In the genomic region with DNA sequence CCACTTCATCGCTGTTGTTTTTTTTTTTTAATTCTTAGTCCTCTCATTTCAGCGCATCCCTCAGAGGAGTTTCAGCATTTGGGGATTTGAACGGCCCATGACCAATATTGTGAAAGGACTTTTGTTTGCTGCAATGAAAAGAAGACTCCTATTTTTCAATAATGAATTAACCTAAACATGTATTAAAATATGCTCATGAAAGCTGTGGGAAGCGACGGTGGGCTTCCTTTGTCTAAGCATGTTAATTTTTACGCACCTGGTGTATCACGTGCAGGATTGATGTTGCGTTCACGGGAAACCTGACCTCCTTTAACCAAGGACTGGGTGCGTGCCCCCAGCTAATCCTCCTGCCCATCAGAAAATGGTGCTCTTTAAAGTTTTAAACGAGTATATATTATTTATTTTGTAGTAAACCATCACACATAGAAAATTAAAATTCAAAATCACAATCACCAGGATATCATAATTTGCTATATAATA, we compare ENCODE assay signal across 9 cellular contexts. TPM values are rescaled to one million over a fixed set of nuclear protein-coding genes. Genes with fewer than 3 reads are reported as not detected.
DNase-seq lines count a peak whose midpoint lies in the region; ATAC-seq and TF ChIP-seq lines count a peak whose summit lies in the region.
"Had no signal": no experiment of that assay in that cellular context is flagged by ENCODE, and none has a peak within 500 bp of the region (broad histone marks: within the 10 kb centered on the region; RNA-seq: fewer than 3 reads in every experiment).

No MANE protein-coding gene starts in this region.

- no peaks in the 10 kb centered on the region for H4K20me1 ChIP-seq in hepatocyte (ENCODE audit: insufficient read depth, poor library complexity, severe bottlenecking)

- no peaks in the 10 kb centered on the region for H3K9me3 Mint-ChIP-seq in stimulated activated naive CD8-positive, alpha-beta T cell treated with anti-CD3 and anti-CD28 coated beads, Interleukin-15, amount 100 ng/mL, for 72 hours

- no peaks in the 10 kb centered on the region for H3K36me3 ChIP-seq in SJCRH30
- H3K36me3 ChIP-seq in hepatocyte (replicated peaks; ENCODE audit: insufficient read depth, low read depth) = no peaks in the 10 kb centered on the region

- peaks cover 8% of the 10 kb centered on the region for H3K4me1 Mint-ChIP-seq in stimulated activated naive CD8-positive, alpha-beta T cell treated with anti-CD3 and anti-CD28 coated beads, Interleukin-15, amount 100 ng/mL, for 72 hours

- ATAC-seq in stimulated activated naive CD8-positive, alpha-beta T cell treated with anti-CD3 and anti-CD28 coated beads, Interleukin-15, amount 100 ng/mL, for 72 hours = no peak

- H3K4me3 Mint-ChIP-seq in stimulated activated naive CD8-positive, alpha-beta T cell treated with anti-CD3 and anti-CD28 coated beads, Interleukin-15, amount 100 ng/mL, for 72 hours = peak overlapping the region; percentile 94 to 96

- no peaks in the 10 kb centered on the region for H3K79me2 ChIP-seq in hepatocyte

- 40% methylated on average over 11 of the region's 11 CpGs for WGBS in hepatocyte (ENCODE audit: low lambda C conversion rate, missing lambda C conversion rate)

- H3K9me3 ChIP-seq in SJCRH30 (replicated peaks) = no peaks in the 10 kb centered on the region
- no peaks in the 10 kb centered on the region for H3K9me3 ChIP-seq in hepatocyte (ENCODE audit: low read depth)

- peaks cover 45% of the 10 kb centered on the region for H3K27me3 Mint-ChIP-seq in stimulated activated naive CD8-positive, alpha-beta T cell treated with anti-CD3 and anti-CD28 coated beads, Interleukin-15, amount 100 ng/mL, for 72 hours

- DNase-seq in NCI-H345 (lab: John Stamatoyannopoulos, UW) (peak; percentile 13), NCI-H345 treated with DMSO at 0.1 percent for 48 hours (lab: John Stamatoyannopoulos, UW; ENCODE audit: unreplicated experiment) (no peak), SJCRH30 (no peak), hepatocyte (ENCODE audit: low spot score) (no peak), SHP77 (lab: John Stamatoyannopoulos, UW) (no peak)
- DNase-seq in stimulated activated naive CD8-positive, alpha-beta T cell treated with anti-CD3 and anti-CD28 coated beads, Interleukin-15, amount 100 ng/mL, for 72 hours = no peak
- no peak for DNase-seq in stimulated activated CD4-positive, alpha-beta T cell treated with anti-CD3 and anti-CD28 coated beads, Interleukin-15, amount 100 ng/mL, for 24 hours
- DNase-seq in stimulated activated CD4-positive, alpha-beta T cell treated with anti-CD3 and anti-CD28 coated beads, Interleukin-4, amount 100 ng/mL, for 1 hour = no peak
- DNase-seq: DND-41 had no signal

- H3K9me2 ChIP-seq in hepatocyte (replicated peaks; ENCODE audit: insufficient read depth) = no peaks in the 10 kb centered on the region

- H3K4me1 ChIP-seq in SJCRH30 = no peaks in the 10 kb centered on the region
- no peaks in the 10 kb centered on the region for H3K4me1 ChIP-seq in hepatocyte (ENCODE audit: insufficient read depth)

- H3K27ac ChIP-seq in SJCRH30 = no peak overlapping the region
- H3K27ac ChIP-seq in hepatocyte = no peak overlapping the region

- H2AFZ ChIP-seq in hepatocyte = peak overlapping the region; percentile 99

- peak overlapping the region in 1 of 2 donors; percentile 25 for H3K27ac Mint-ChIP-seq in stimulated activated naive CD8-positive, alpha-beta T cell treated with anti-CD3 and anti-CD28 coated beads, Interleukin-15, amount 100 ng/mL, for 72 hours

- H3K27me3 ChIP-seq in SJCRH30 (no peaks in the 10 kb centered on the region), hepatocyte (peaks cover 5% of the 10 kb centered on the region)

- peak overlapping the region; percentile 76 for H3K4me3 ChIP-seq in SJCRH30
- peak overlapping the region; percentile 86 for H3K4me3 ChIP-seq in hepatocyte

- peak overlapping the region; percentile 96 for H3K4me2 ChIP-seq in hepatocyte

- TF ChIP-seq CTCF in hepatocyte (IDR thresholded peaks at IDR 0.05; ENCODE audit: poor library complexity) = no peak

RNA-seq across cellular contexts. Expression of gene CCDC110, which starts 0.6 kb away (rescaled TPM):
- total RNA-seq in SJCRH30 (2014; rRNA removed; shearing (Covaris generic)) = not detected in 2 replicates
- total RNA-seq in hepatocyte = 0.73 and 3.0 TPM in 2 replicates
- 0.16 and 1.8 TPM in 2 replicates for polyA plus RNA-seq in hepatocyte

RNA-seq across cellular contexts. Expression of gene UFSP2, which starts 46.3 kb away (rescaled TPM):
- total RNA-seq in SJCRH30 (2014; rRNA removed; shearing (Covaris generic)) = 21.3 and 22.8 TPM in 2 replicates
- total RNA-seq in hepatocyte = 33.4 and 38.5 TPM in 2 replicates
- polyA plus RNA-seq in hepatocyte = 29.2 and 34.0 TPM in 2 replicates
